In genomic region chr14:91177073-91177796, GRCh38 we compare ENCODE assay signal across 9 cellular contexts.
DNase-seq lines count a peak whose midpoint lies in the region; ATAC-seq and TF ChIP-seq lines count a peak whose summit lies in the region.
"Had no signal": no experiment of that assay in that cellular context is flagged by ENCODE, and none has a peak within 500 bp of the region (broad histone marks: within the 10 kb centered on the region; RNA-seq: fewer than 3 reads in every experiment).

No MANE protein-coding gene starts in this region.

- no CpG with 5 or more reads among the region's 10 CpGs for WGBS in IMR-90 (ENCODE audit: extremely low coverage in 2 of 2, insufficient read length in 1 of 2), 2 experiments
- WGBS in esophagus muscularis mucosa = 65% methylated on average over 10 of the region's 10 CpGs

- intact Hi-C loops in IMR-90 (cut with micrococcal nuclease) (loop anchor here (1.0 to 10.0 kb wide), 3 partner anchors 109 to 872 kb away; no protein-coding TSS in a partner anchor), esophagus muscularis mucosa (cut with DNase I) (no loop called here)

- no peak overlapping the region for H2AK5ac ChIP-seq in IMR-90 (ENCODE audit: low read depth, low read length)

- no peak overlapping the region for H2AK9ac ChIP-seq in IMR-90 (replicated peaks; ENCODE audit: low read depth, low read length, poor library complexity)

- peaks cover 2% of the 10 kb centered on the region; the same call in 1 of the 2 replicates for H3K36me3 ChIP-seq in IMR-90 (ENCODE audit: control insufficient read depth, insufficient read depth, low read length)
- H3K36me3 ChIP-seq in OCI-LY3 (replicated peaks; ENCODE audit: low read depth, low read length) = peaks cover 16% of the 10 kb centered on the region
- H3K36me3 ChIP-seq in esophagus muscularis mucosa = peaks cover 20 to 83% (median 71%) of the 10 kb centered on the region in 4 donors
- peaks cover 5% of the 10 kb centered on the region for H3K36me3 ChIP-seq in neural progenitor cell

- in situ Hi-C loops in G401 (cut with HindIII; ENCODE audit: low sequenced_read_pairs) (no loop called here), IMR-90 (cut with MboI; ENCODE audit: low sequenced_read_pairs) (loop anchor here (5.0 kb wide), 1 partner anchor 105 kb away; no protein-coding TSS in a partner anchor)

- no peak overlapping the region for H3K4me3 ChIP-seq in IMR-90 (ENCODE audit: insufficient read depth, low read depth, low read length)
- H3K4me3 ChIP-seq in OCI-LY3 (ENCODE audit: low read length) = no peak overlapping the region
- H3K4me3 ChIP-seq in esophagus muscularis mucosa = no peak overlapping the region
- H3K4me3 ChIP-seq in neural progenitor cell = no peak overlapping the region

- no peak overlapping the region for H3K4ac ChIP-seq in IMR-90 (ENCODE audit: low read depth, low read length)

- H3K27ac Mint-ChIP-seq in neural progenitor cell = no peak overlapping the region

- TF ChIP-seq CTCF in IMR-90 (conservative IDR thresholded peaks at IDR 0.05; ENCODE audit: low read depth, low read length) = peak; percentile 83
- peak; percentile 88 for TF ChIP-seq CTCF in OCI-LY3 (IDR thresholded peaks at IDR 0.05; ENCODE audit: low read depth, low read length)
- peak; percentile 57 to 82 (median 76) for TF ChIP-seq CTCF in esophagus muscularis mucosa (IDR thresholded peaks at IDR 0.05)
- peak; percentile 87 for TF ChIP-seq CTCF in neural progenitor cell (IDR thresholded peaks at IDR 0.05)

- peaks cover 8% of the 10 kb centered on the region for H3K4me1 Mint-ChIP-seq in neural progenitor cell

- H2BK120ac ChIP-seq in IMR-90 (ENCODE audit: low read depth, low read length) = no peak overlapping the region

- H4K8ac ChIP-seq in IMR-90 (ENCODE audit: low read depth in 2 of 2, low read length in 2 of 2) = no peak overlapping the region

- H3K18ac ChIP-seq in IMR-90 (ENCODE audit: low read depth, low read length) = no peak overlapping the region

- BruUV-seq in IMR-90 (replicated peaks; lab: Mats Ljungman, UMichigan) = no TSS peak

- peak; percentile 87 for TF ChIP-seq RAD21 in IMR-90 (IDR thresholded peaks at IDR 0.05; ENCODE audit: low read length)

- H3K56ac ChIP-seq in IMR-90 (ENCODE audit: extremely low read depth, insufficient read depth, low read length) = no peak overlapping the region

- dilution Hi-C loops in IMR-90 (cut with HindIII; ENCODE audit: low sequenced_read_pairs, unreplicated experiment) = no loop called here

- no peak overlapping the region for H3K4me2 ChIP-seq in IMR-90 (ENCODE audit: low read depth, low read length)
- no peak overlapping the region for H3K4me2 ChIP-seq in OCI-LY3 (ENCODE audit: low read length)
- no peak overlapping the region for H3K4me2 ChIP-seq in neural progenitor cell

- H3K36me3 Mint-ChIP-seq in neural progenitor cell = peaks cover 10% of the 10 kb centered on the region

- TF ChIP-seq EP300 in esophagus muscularis mucosa (IDR thresholded peaks at IDR 0.05) = no peak

- H3K79me1 ChIP-seq in IMR-90 (ENCODE audit: low read depth in 1 of 2, low read length in 2 of 2) = no peaks in the 10 kb centered on the region

- H4K5ac ChIP-seq in IMR-90 (ENCODE audit: low read depth, low read length) = no peak overlapping the region

- no peak overlapping the region for H3K23ac ChIP-seq in IMR-90 (ENCODE audit: low read depth, low read length)

- H3K4me1 ChIP-seq in IMR-90 (ENCODE audit: control insufficient read depth, insufficient read depth, low read length) (no peaks in the 10 kb centered on the region), OCI-LY3 (ENCODE audit: low read length) (no peaks in the 10 kb centered on the region), esophagus muscularis mucosa (peaks cover 12 to 23% (median 19%) of the 10 kb centered on the region in 4 donors), neural progenitor cell (no peaks in the 10 kb centered on the region)

- no peak overlapping the region for H3K14ac ChIP-seq in IMR-90 (replicated peaks; ENCODE audit: low read depth, low read length)

- DNase-seq in G401 (ENCODE audit: low spot score) = peak; percentile 67
- DNase-seq in IMR-90 = peak; percentile 70
- DNase-seq in activated T-cell treated with anti-CD3 and anti-CD28 coated beads for 1 hour (ENCODE audit: low read depth) = peak; percentile 47
- DNase-seq in esophagus muscularis mucosa (ENCODE audit: extremely low spot score) = no peak
- DNase-seq in neural progenitor cell (ENCODE audit: low spot score) = peak; percentile 69
- DNase-seq in superior temporal gyrus (ENCODE audit: extremely low spot score) = peak; percentile 76

- H3K27ac ChIP-seq in IMR-90 (ENCODE audit: insufficient read depth, low read length) = no peak overlapping the region
- H3K27ac ChIP-seq in OCI-LY3 (ENCODE audit: low read length) = no peak overlapping the region
- peak overlapping the region; percentile 1 to 56 (median 28) for H3K27ac ChIP-seq in esophagus muscularis mucosa (replicated peaks in 1 of 4)
- H3K27ac ChIP-seq in neural progenitor cell = no peak overlapping the region
- H3K27ac ChIP-seq: epithelial cell of prostate had no signal

- no peaks in the 10 kb centered on the region for H3K9me1 ChIP-seq in IMR-90 (ENCODE audit: insufficient read depth, low read length)

- no peak overlapping the region for H2AFZ ChIP-seq in IMR-90 (replicated peaks; ENCODE audit: low read length, poor library complexity)
- H2AFZ ChIP-seq in OCI-LY3 (ENCODE audit: low read depth, low read length) = no peak overlapping the region
- H2AFZ ChIP-seq in neural progenitor cell (replicated peaks) = no peak overlapping the region

- H3K27me3 Mint-ChIP-seq in neural progenitor cell (ENCODE audit: insufficient read depth, low read depth) = no peaks in the 10 kb centered on the region

- H3K9me3 Mint-ChIP-seq in neural progenitor cell = no peaks in the 10 kb centered on the region

- H3K79me2 ChIP-seq in OCI-LY3 (ENCODE audit: low read length) (no peaks in the 10 kb centered on the region), neural progenitor cell (ENCODE audit: low read depth) (no peaks in the 10 kb centered on the region)

- H3K27me3 ChIP-seq in IMR-90 (ENCODE audit: control insufficient read depth, insufficient read depth, low read length) (no peaks in the 10 kb centered on the region), OCI-LY3 (ENCODE audit: low read depth, low read length) (no peaks in the 10 kb centered on the region), esophagus muscularis mucosa (no peaks in the 10 kb centered on the region), neural progenitor cell (no peaks in the 10 kb centered on the region)

- POLR2A ChIA-PET in IMR-90 (lab: Charles Lee; ENCODE audit: unreplicated experiment) = interaction anchor here (0.5 kb wide), 1 partner anchor 780 kb away, joined by 4 read pairs; no protein-coding TSS in a partner anchor

- no peaks in the 10 kb centered on the region for H3F3A ChIP-seq in neural progenitor cell (ENCODE audit: low read depth)

- no peak overlapping the region for H3K9ac ChIP-seq in IMR-90 (ENCODE audit: low read depth, low read length)
- no peak overlapping the region for H3K9ac ChIP-seq in OCI-LY3 (ENCODE audit: low read length)
- no peak overlapping the region for H3K9ac ChIP-seq in neural progenitor cell

- CTCF ChIA-PET in IMR-90 (lab: Yijun Ruan, JAX) = interaction anchor here (0.7 to 3.7 kb wide), 10 partner anchors 9 to 275 kb away, joined by 3 to 41 read pairs (median 4); no protein-coding TSS in a partner anchor

- H4K91ac ChIP-seq in IMR-90 (ENCODE audit: insufficient read depth, low read depth, low read length) = no peak overlapping the region

- no peak overlapping the region for H2BK5ac ChIP-seq in IMR-90 (ENCODE audit: low read depth, low read length, poor library complexity, severe bottlenecking)

- no peaks in the 10 kb centered on the region for H4K20me1 ChIP-seq in IMR-90 (ENCODE audit: insufficient read depth, low read length)
- H4K20me1 ChIP-seq in OCI-LY3 (ENCODE audit: insufficient read depth, low read length) = no peaks in the 10 kb centered on the region
- no peaks in the 10 kb centered on the region for H4K20me1 ChIP-seq in neural progenitor cell (ENCODE audit: low read depth)

- TF ChIP-seq POLR2A in IMR-90 (IDR thresholded peaks at IDR 0.05; ENCODE audit: low read depth, low read length) (no peak), esophagus muscularis mucosa (IDR thresholded peaks at IDR 0.05; ENCODE audit: low read depth) (no peak)

- H2BK20ac ChIP-seq in IMR-90 (ENCODE audit: low read depth, low read length) = no peak overlapping the region

- no peak overlapping the region for H3K4me3 Mint-ChIP-seq in neural progenitor cell

- ATAC-seq in IMR-90 (ENCODE audit: low read depth) (peak; percentile 88), HG03565 (IDR thresholded peaks at IDR 0.05; ENCODE audit: unreplicated experiment) (no peak)

- no peak overlapping the region for H2BK15ac ChIP-seq in IMR-90 (ENCODE audit: low read depth, low read length)

- H3K9me3 ChIP-seq in IMR-90 (ENCODE audit: control insufficient read depth, insufficient read depth, low read length) = no peaks in the 10 kb centered on the region
- H3K9me3 ChIP-seq in OCI-LY3 (ENCODE audit: insufficient read depth, low read length) = no peaks in the 10 kb centered on the region
- no peaks in the 10 kb centered on the region for H3K9me3 ChIP-seq in esophagus muscularis mucosa
- H3K9me3 ChIP-seq in neural progenitor cell (ENCODE audit: low read depth) = no peaks in the 10 kb centered on the region

TF ChIP-seq in IMR-90, 13 proteins besides CTCF, POLR2A, EP300 and RAD21:
- no peak for TF ChIP-seq FOS (IDR thresholded peaks at IDR 0.05; ENCODE audit: low read depth, low read length)
- peak; percentile 89 for TF ChIP-seq SMC3 (IDR thresholded peaks at IDR 0.05; ENCODE audit: low read depth, low read length)
- no peak for TF ChIP-seq BHLHE40 (IDR thresholded peaks at IDR 0.05; ENCODE audit: low read depth, low read length)
TF ChIP-seq in IMR-90: peak in this region for 1.

Comparison
In these comparisons a context has a peak if more than half of its experiments do, and no peak if none do; other contexts are left out.
1. H3K27ac ChIP-seq: peak in esophagus muscularis mucosa (4 of 4); none in IMR-90 (single experiment), OCI-LY3 (single experiment) and neural progenitor cell (single experiment).
2. Peak in every context shown above with its lines, with median percentiles within 50 percentile points of each other: CTCF ChIP-seq.